In the genomic region with DNA sequence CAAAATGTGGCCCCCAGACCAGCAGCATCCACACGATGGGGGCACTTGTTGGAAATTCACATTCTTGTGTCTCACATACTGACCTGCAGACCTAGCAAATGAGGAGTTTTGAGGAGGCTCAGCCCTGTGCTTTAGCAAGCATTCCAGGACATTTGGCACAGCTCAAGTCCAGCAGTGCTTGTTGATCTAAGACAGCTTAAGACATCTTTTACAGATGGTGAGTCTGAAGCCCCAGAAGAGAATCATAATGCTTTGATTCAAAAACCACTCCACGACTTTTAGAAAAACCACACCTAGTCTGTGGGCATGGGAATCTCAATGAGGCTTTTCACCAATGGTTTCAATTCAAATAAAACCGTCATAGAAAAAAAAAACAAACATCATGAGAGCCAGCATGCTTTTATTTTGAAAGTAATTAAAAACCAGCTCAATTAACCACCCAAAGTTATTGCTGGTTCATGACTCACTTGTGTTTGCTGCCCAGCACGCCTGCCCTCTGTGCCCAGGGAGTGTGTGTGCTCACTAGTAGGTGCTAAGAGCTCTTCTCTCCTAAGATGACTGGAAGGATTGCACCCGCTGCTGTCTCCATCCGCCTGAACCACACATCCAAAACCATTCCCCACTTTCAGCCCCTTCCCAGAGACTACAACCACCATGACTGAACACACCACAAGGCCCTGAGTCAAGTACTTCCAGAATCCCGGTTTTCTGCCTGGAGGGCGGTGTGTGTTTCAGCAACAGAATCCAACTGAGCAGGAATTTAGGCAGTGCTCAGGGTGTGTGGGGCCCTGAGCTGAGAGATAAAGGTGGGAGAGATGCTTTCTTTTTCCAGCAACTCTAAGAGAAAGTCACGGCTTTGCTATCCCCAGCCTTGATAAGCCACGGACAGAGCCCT, we compare ENCODE assay signal across 17 cellular contexts.
A peak's percentile ranks its signal among the peaks of the same experiment; 100 is the strongest.
DNase-seq lines count a peak whose midpoint lies in the region; ATAC-seq and TF ChIP-seq lines count a peak whose summit lies in the region.
"Had no signal": no experiment of that assay in that cellular context is flagged by ENCODE, and none has a peak within 500 bp of the region (broad histone marks: within the 10 kb centered on the region; RNA-seq: fewer than 3 reads in every experiment).

No MANE protein-coding gene starts in this region.

- no peak overlapping the region for H4K8ac ChIP-seq in mesendoderm (ENCODE audit: low read depth, low read length)

- no peak overlapping the region for H3K4me3 ChIP-seq in mesendoderm (ENCODE audit: low read length)
- H3K4me3 ChIP-seq: GM23248, PC-9, SJSA1 had no signal

- H3K56ac ChIP-seq in mesendoderm (ENCODE audit: low read length): no peak overlapping the region

- H3K27ac ChIP-seq in mesendoderm (ENCODE audit: low read depth, low read length) (no peak overlapping the region), foreskin keratinocyte (no peak overlapping the region)
- H3K27ac ChIP-seq: GM23248, PC-9, SJSA1 had no signal

- H2AK5ac ChIP-seq in mesendoderm (ENCODE audit: low read length): no peak overlapping the region

- no peak overlapping the region for H2BK5ac ChIP-seq in mesendoderm (ENCODE audit: low read length)

- H3K18ac ChIP-seq in mesendoderm (ENCODE audit: low read length): no peak overlapping the region

- H3K4me2 ChIP-seq in mesendoderm (ENCODE audit: low read length): no peak overlapping the region
- H3K4me2 ChIP-seq: PC-9 had no signal

- H3K27me3 ChIP-seq in mesendoderm (ENCODE audit: insufficient read depth, low read length, poor library complexity) (no peaks in the 10 kb centered on the region), foreskin keratinocyte (no peaks in the 10 kb centered on the region)
- H3K27me3 ChIP-seq: BE2C, SJSA1 had no signal

- no peak for ATAC-seq in GM21515 (IDR thresholded peaks at IDR 0.05; ENCODE audit: unreplicated experiment)
- ATAC-seq in foreskin keratinocyte: no peak
- ATAC-seq: HCT116 had no signal

- DNase-seq in M059J (ENCODE audit: low read depth) (peak; percentile 74), epidermal melanocyte (ENCODE audit: insufficient read length, low spot score) (peak; percentile 36), mesendoderm (peak; percentile 65), HPDE6-E6E7 (ENCODE audit: extremely low spot score) (no peak), NCI-H748 treated with DMSO at 0.1 percent for 48 hours (lab: John Stamatoyannopoulos, UW) (no peak), foreskin keratinocyte (no peak)
- DNase-seq: BE2C; CD4-positive, alpha-beta T cell; GM23248; MV-4-11; NCI-H1436; NCI-H2029 treated with DMSO at 0.1 percent for 48 hours; NCI-H82; PC-9 had no signal

- H3K79me1 ChIP-seq in mesendoderm (ENCODE audit: low read length): no peaks in the 10 kb centered on the region

- H3K79me2 ChIP-seq in mesendoderm (ENCODE audit: control insufficient read depth, insufficient read depth, low read length): no peaks in the 10 kb centered on the region

- no peak overlapping the region for H2BK15ac ChIP-seq in mesendoderm (replicated peaks; ENCODE audit: low read depth)

- no peak overlapping the region for H3K4ac ChIP-seq in mesendoderm (ENCODE audit: low read depth, low read length)

- H4K5ac ChIP-seq in mesendoderm (ENCODE audit: low read length): no peak overlapping the region

- H3K23ac ChIP-seq in mesendoderm (ENCODE audit: low read length): no peak overlapping the region

- H3K9ac ChIP-seq in mesendoderm (ENCODE audit: low read length): no peak overlapping the region
- H3K9ac ChIP-seq: GM23248 had no signal

- H3K36me3 ChIP-seq in mesendoderm (ENCODE audit: control insufficient read depth, insufficient read depth, low read length): no peaks in the 10 kb centered on the region
- H3K36me3 ChIP-seq: BE2C, SJSA1 had no signal

- no peak overlapping the region for H2BK120ac ChIP-seq in mesendoderm (ENCODE audit: low read depth, low read length)

- H3K4me1 ChIP-seq in mesendoderm (ENCODE audit: control insufficient read depth, low read depth, low read length): no peaks in the 10 kb centered on the region
- H3K4me1 ChIP-seq in foreskin keratinocyte: no peaks in the 10 kb centered on the region
- H3K4me1 ChIP-seq: BE2C had no signal

- TF ChIP-seq CTCF in foreskin keratinocyte (conservative IDR thresholded peaks at IDR 0.05): no peak

- no CpG with 5 or more reads among the region's 10 CpGs for WGBS in mesendoderm (ENCODE audit: extremely low coverage, insufficient coverage, low lambda C conversion rate)

Comparison
In these comparisons a context has a peak if more than half of its experiments do, and no peak if none do; other contexts are left out.
1. DNase-seq: peak in M059J (single experiment), epidermal melanocyte (single experiment) and mesendoderm (single experiment); none in HPDE6-E6E7 (single experiment), NCI-H748 treated with DMSO at 0.1 percent for 48 hours (single experiment) and foreskin keratinocyte (0 of 2).